In the genomic region with DNA sequence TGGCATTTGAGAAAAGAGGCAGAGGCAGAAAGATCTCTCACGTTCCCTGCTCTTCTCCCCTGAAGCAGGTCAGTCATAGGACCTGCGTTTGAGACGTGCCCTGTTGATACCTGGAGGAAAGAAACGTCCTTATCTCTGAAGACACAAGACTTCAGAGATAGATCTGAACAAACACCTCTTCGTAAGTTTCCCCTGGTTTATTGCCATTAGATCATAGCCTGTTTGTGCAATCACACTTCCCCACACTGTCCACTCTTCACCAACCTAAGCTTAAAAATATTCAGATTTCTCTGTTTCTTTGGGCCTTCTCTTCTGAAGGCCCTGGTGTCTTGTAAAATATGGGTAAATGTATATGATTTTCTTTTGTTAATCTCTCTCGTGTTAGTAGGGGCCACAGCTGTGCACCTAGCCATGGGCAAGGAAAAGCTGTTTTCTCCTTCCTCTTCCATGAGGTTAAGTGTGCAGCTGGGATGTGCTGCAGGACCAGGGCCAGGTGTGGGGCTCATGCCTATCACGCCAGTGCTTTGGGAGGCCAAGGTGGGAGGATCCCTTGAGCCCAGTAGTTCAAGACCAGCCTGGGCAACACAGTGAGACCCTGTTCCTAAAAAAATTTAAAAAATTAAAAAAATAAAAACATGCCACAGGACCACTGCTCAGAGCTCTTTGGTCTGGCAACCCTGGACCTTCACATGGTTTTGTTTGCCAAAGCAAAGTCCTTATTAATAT, we compare ENCODE assay signal across 1 cellular context.
A peak's percentile ranks its signal among the peaks of the same experiment; 100 is the strongest.
TF ChIP-seq lines count a peak whose summit lies in the region.

No MANE protein-coding gene starts in this region.

TF ChIP-seq in HepG2, 621 proteins besides CTCF, POLR2A, EP300 and RAD21:
- TF ChIP-seq RFXANK (CRISPR knock-in tag; IDR thresholded peaks at IDR 0.05): no peak
- TF ChIP-seq TOPORS (CRISPR knock-in tag; IDR thresholded peaks at IDR 0.05): no peak
- TF ChIP-seq ZNF614 (CRISPR knock-in tag; IDR thresholded peaks at IDR 0.05; ENCODE audit: borderline replicate concordance): no peak
- peak; percentile 71; the same call in 1 of the 2 replicates for TF ChIP-seq ZNF121 (CRISPR knock-in tag; IDR thresholded peaks at IDR 0.05)
- TF ChIP-seq ZNF383 (CRISPR knock-in tag; IDR thresholded peaks at IDR 0.05; ENCODE audit: borderline replicate concordance): no peak
- TF ChIP-seq ZNF724P (CRISPR knock-in tag; IDR thresholded peaks at IDR 0.05; ENCODE audit: borderline replicate concordance): no peak
